In genomic region chr6:14382381-14383236, GRCh38 we compare ENCODE assay signal across 12 cellular contexts.
DNase-seq lines count a peak whose midpoint lies in the region; ATAC-seq, FAIRE-seq and TF ChIP-seq lines count a peak whose summit lies in the region.
"Had no signal": no experiment of that assay in that cellular context is flagged by ENCODE, and none has a peak within 500 bp of the region (broad histone marks: within the 10 kb centered on the region; RNA-seq: fewer than 3 reads in every experiment).

No MANE protein-coding gene starts in this region.

- H3K79me2 ChIP-seq in K562 (ENCODE audit: control insufficient read depth, insufficient read depth, low read length): no peaks in the 10 kb centered on the region

- no peaks in the 10 kb centered on the region for H3K9me1 ChIP-seq in K562 (ENCODE audit: control insufficient read depth, insufficient read depth, low read length)

- H3K27me3 ChIP-seq in Caco-2 (replicated peaks; ENCODE audit: control insufficient read depth, insufficient read depth, low read length) (no peaks in the 10 kb centered on the region), K562 (ENCODE audit: control insufficient read depth in 2 of 2, insufficient read depth in 2 of 2, low read length in 2 of 2) (peaks cover 3 to 6% of the 10 kb centered on the region in 2 experiments; a peak in 3 of 5 replicates), BE2C (no peaks in the 10 kb centered on the region)
- H3K27me3 ChIP-seq: suprapubic skin had no signal

- CTCF ChIA-PET in Caco-2 (lab: Charles Lee) (no interaction called here), K562 (lab: Yijun Ruan, JAX; ENCODE audit: low intra/inter-chr PET ratio) (no interaction called here)

- in situ Hi-C loops in KBM-7 (cut with MboI; ENCODE audit: low pct_unique_long_range_greater_than_20kb, low sequenced_read_pairs): no loop called here
- in situ Hi-C loops in K562 (cut with MboI): no loop called here

- H3K4me1 ChIP-seq in Caco-2: peaks cover 20% of the 10 kb centered on the region
- no peaks in the 10 kb centered on the region; a peak in 1 of 5 replicates for H3K4me1 ChIP-seq in K562 (replicated peaks in 1 of 2; ENCODE audit: control insufficient read depth in 2 of 2, insufficient read depth in 2 of 2, low read length in 2 of 2)
- H3K4me1 ChIP-seq in BE2C: no peaks in the 10 kb centered on the region

- no peaks in the 10 kb centered on the region for H3K27me3 Mint-ChIP-seq in Caco-2 (ENCODE audit: insufficient read depth, unreplicated experiment)
- H3K27me3 Mint-ChIP-seq: CD4-positive, CD25-positive, alpha-beta regulatory T cell had no signal

- no peak for TF ChIP-seq POLR2A in K562 (conservative IDR thresholded peaks at IDR 0.05)

- intact Hi-C loops in Caco-2 (cut with micrococcal nuclease; ENCODE audit: unreplicated experiment) (no loop called here), K562 (cut with micrococcal nuclease) (no loop called here)

- no peaks in the 10 kb centered on the region for H3K36me3 Mint-ChIP-seq in Caco-2 (ENCODE audit: insufficient read depth, unreplicated experiment)
- H3K36me3 Mint-ChIP-seq: brain; CD4-positive, CD25-positive, alpha-beta regulatory T cell had no signal

- ATAC-seq in GM21423 (IDR thresholded peaks at IDR 0.05; ENCODE audit: unreplicated experiment) (peak; percentile 62), K562 (no peak), GM19395 (IDR thresholded peaks at IDR 0.05; ENCODE audit: unreplicated experiment) (no peak)

- H3K4me2 ChIP-seq in K562 (ENCODE audit: insufficient read depth, low read length): no peak overlapping the region

- H3K9ac ChIP-seq in K562 (ENCODE audit: insufficient read depth in 1 of 2, low read depth in 2 of 2, low read length in 2 of 2): no peak overlapping the region

- POLR2A ChIA-PET in Caco-2 (lab: Charles Lee): no interaction called here
- POLR2A ChIA-PET in K562 (lab: Yijun Ruan, JAX): interaction anchor here (1.1 kb wide), 1 partner anchor 884 kb away, joined by 3 read pairs; no protein-coding TSS in a partner anchor

- H3K4me1 Mint-ChIP-seq in Caco-2 (ENCODE audit: low read depth, unreplicated experiment): peaks cover 32% of the 10 kb centered on the region
- H3K4me1 Mint-ChIP-seq: CD4-positive, CD25-positive, alpha-beta regulatory T cell had no signal

- H3K4me3 Mint-ChIP-seq in Caco-2 (ENCODE audit: unreplicated experiment): peak overlapping the region; percentile 9
- H3K4me3 Mint-ChIP-seq: brain; CD4-positive, CD25-positive, alpha-beta regulatory T cell had no signal

- no peak overlapping the region for H3K4me3 ChIP-seq in Caco-2 (ENCODE audit: low read depth, low read length)
- no peak overlapping the region for H3K4me3 ChIP-seq in K562
- H3K4me3 ChIP-seq in BE2C (ENCODE audit: low read depth, low read length): no peak overlapping the region
- H3K4me3 ChIP-seq: suprapubic skin had no signal

- no peaks in the 10 kb centered on the region for H4K20me1 ChIP-seq in K562 (replicated peaks; ENCODE audit: control insufficient read depth, insufficient read depth, low read length)

- H3K27ac Mint-ChIP-seq in Caco-2 (ENCODE audit: unreplicated experiment): peak overlapping the region; percentile 43
- H3K27ac Mint-ChIP-seq: brain; CD4-positive, CD25-positive, alpha-beta regulatory T cell had no signal

- BruUV-seq in Caco-2 (replicated peaks; lab: Mats Ljungman, UMichigan) (no TSS peak), K562 (replicated peaks; lab: Mats Ljungman, UMichigan) (no TSS peak)

- 38% methylated on average over 5 of the region's 7 CpGs for WGBS in K562 (ENCODE audit: insufficient coverage, low coverage, missing lambda C conversion rate)

- H3K9me3 Mint-ChIP-seq in Caco-2 (ENCODE audit: unreplicated experiment): peaks cover 36% of the 10 kb centered on the region

- TF ChIP-seq CTCF in Caco-2 (IDR thresholded peaks at IDR 0.05; ENCODE audit: insufficient read depth in 1 of 2, low read depth in 1 of 2, low read length in 1 of 2, severe bottlenecking in 1 of 2, unreplicated experiment in 1 of 2): no peak
- TF ChIP-seq CTCF in K562 (IDR thresholded peaks at IDR 0.05 in 2 of 3, conservative IDR thresholded peaks at IDR 0.05 in 1 of 3; ENCODE audit: insufficient read depth in 2 of 3, low read depth in 1 of 3, low read length in 3 of 3): no peak
- TF ChIP-seq CTCF in BE2C (IDR thresholded peaks at IDR 0.05; ENCODE audit: low read depth, low read length): no peak

- no peak for DNase-seq in Caco-2
- DNase-seq in KBM-7: peak; percentile 41
- DNase-seq in K562 (ENCODE audit: extremely low read depth in 1 of 4, low spot score in 3 of 4): no peak
- DNase-seq in BE2C: no peak
- DNase-seq in HuH-7 (ENCODE audit: low spot score): no peak
- no peak for DNase-seq in medulla oblongata (ENCODE audit: extremely low spot score)
- DNase-seq: CD4-positive, CD25-positive, alpha-beta regulatory T cell; stimulated activated CD4-positive, alpha-beta T cell treated with anti-CD3 and anti-CD28 coated beads, Interleukin-2, amount 100 ng/mL, for 48 hours had no signal

- no peak for TF ChIP-seq EP300 in K562 (IDR thresholded peaks at IDR 0.05; ENCODE audit: low read length)

- TF ChIP-seq RAD21 in K562 (CRISPR knock-in tag; conservative IDR thresholded peaks at IDR 0.05 in 1 of 2, IDR thresholded peaks at IDR 0.05 in 1 of 2): no peak

- no peak for FAIRE-seq in K562 (lab: Jason Lieb, UNC)

- H3K27ac ChIP-seq in K562 (ENCODE audit: extremely low read depth, low read depth, low read length): no peak overlapping the region
- H3K27ac ChIP-seq: suprapubic skin had no signal

- H3K36me3 ChIP-seq in Caco-2 (ENCODE audit: control insufficient read depth, insufficient read depth, low read length): no peaks in the 10 kb centered on the region
- H3K36me3 ChIP-seq in K562 (ENCODE audit: control insufficient read depth, insufficient read depth, low read length): no peaks in the 10 kb centered on the region
- H3K36me3 ChIP-seq in BE2C: no peaks in the 10 kb centered on the region
- H3K36me3 ChIP-seq: suprapubic skin had no signal

- H3K9me3 ChIP-seq in Caco-2 (peaks cover 7% of the 10 kb centered on the region; the same call in 1 of the 2 replicates), K562 (replicated peaks; ENCODE audit: control insufficient read depth, insufficient read depth, low read depth, low read length) (no peaks in the 10 kb centered on the region), BE2C (no peaks in the 10 kb centered on the region)
- H3K9me3 ChIP-seq: suprapubic skin had no signal

- no peak overlapping the region for H2AFZ ChIP-seq in K562 (ENCODE audit: low read depth, low read length)

TF ChIP-seq in K562, 482 proteins besides CTCF, POLR2A, EP300 and RAD21:
- TF ChIP-seq, protein P1, sequence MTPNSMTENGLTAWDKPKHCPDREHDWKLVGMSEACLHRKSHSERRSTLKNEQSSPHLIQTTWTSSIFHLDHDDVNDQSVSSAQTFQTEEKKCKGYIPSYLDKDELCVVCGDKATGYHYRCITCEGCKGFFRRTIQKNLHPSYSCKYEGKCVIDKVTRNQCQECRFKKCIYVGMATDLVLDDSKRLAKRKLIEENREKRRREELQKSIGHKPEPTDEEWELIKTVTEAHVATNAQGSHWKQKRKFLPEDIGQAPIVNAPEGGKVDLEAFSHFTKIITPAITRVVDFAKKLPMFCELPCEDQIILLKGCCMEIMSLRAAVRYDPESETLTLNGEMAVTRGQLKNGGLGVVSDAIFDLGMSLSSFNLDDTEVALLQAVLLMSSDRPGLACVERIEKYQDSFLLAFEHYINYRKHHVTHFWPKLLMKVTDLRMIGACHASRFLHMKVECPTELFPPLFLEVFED (CRISPR knock-in tag; conservative IDR thresholded peaks at IDR 0.05): no peak
- TF ChIP-seq ZNF512 (tag; IDR thresholded peaks at IDR 0.05): 0 out of 2 replicates have a peak, but pooled peaks have one; percentile 40
